11 cellular contexts compared by ENCODE assay signal in the genomic region with DNA sequence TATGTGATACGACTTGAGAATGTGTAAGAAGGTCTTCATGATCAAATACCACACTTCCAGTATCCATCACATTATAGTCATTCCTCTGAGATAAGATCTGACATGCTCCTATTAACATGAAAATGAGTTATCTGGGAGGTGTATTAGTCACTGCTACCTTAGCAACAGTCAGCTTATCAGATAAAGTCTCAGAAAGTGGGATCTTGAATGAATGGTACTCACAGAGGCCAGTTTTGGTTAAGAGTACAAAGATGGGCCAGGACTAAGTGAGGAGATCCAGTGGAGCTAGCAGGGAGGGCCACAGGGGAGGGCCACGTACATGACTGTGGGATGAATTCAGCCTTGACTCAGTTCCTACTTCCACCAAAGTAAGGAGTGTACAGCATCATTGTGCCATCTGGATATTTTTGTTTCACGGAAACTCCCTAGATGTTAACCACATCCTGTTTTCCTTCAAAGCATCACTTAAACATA.
A peak's percentile ranks its signal among the peaks of the same experiment; 100 is the strongest.
DNase-seq lines count a peak whose midpoint lies in the region; ATAC-seq and TF ChIP-seq lines count a peak whose summit lies in the region.
"Had no signal": no experiment of that assay in that cellular context is flagged by ENCODE, and none has a peak within 500 bp of the region (broad histone marks: within the 10 kb centered on the region; RNA-seq: fewer than 3 reads in every experiment).

No MANE protein-coding gene starts in this region.

- no peaks in the 10 kb centered on the region for H3K79me2 ChIP-seq in OCI-LY7 (ENCODE audit: insufficient read depth, low read depth, low read length)

- POLR2A ChIA-PET in OCI-LY7 (lab: Charles Lee), result interaction anchor here (0.7 kb wide), 2 partner anchors 35 to 52 kb away, joined by 3 read pairs; no protein-coding TSS in a partner anchor

- intact Hi-C loops in OCI-LY7 (cut with micrococcal nuclease; ENCODE audit: unreplicated experiment), result no loop called here
- intact Hi-C loops in posterior cingulate gyrus (cut with DNase I), result no loop called here
- intact Hi-C loops in heart right ventricle (cut with DNase I), result no loop called here

- 62 to 69% methylated on average over 3 of the region's 3 CpGs for WGBS in heart right ventricle, 2 donors

- ATAC-seq in HG02759 (IDR thresholded peaks at IDR 0.05; ENCODE audit: unreplicated experiment), result peak; percentile 66
- no peak for ATAC-seq in heart right ventricle
- ATAC-seq: stimulated activated naive CD8-positive, alpha-beta T cell treated with anti-CD3 and anti-CD28 coated beads, Interleukin-15, Interleukin-2, amounts not matched to agents 100 U/mL and 50 U/mL, for 24 hours had no signal

- H3K36me3 ChIP-seq in OCI-LY7 (ENCODE audit: insufficient read depth, low read length), result no peaks in the 10 kb centered on the region
- no peaks in the 10 kb centered on the region for H3K36me3 ChIP-seq in HAP-1 (replicated peaks)
- no peaks in the 10 kb centered on the region for H3K36me3 ChIP-seq in heart right ventricle
- H3K36me3 ChIP-seq: Peyer's patch, prostate gland had no signal

- H3K4me1 ChIP-seq in OCI-LY7 (ENCODE audit: insufficient read depth, low read length, poor library complexity, severe bottlenecking) (no peaks in the 10 kb centered on the region), HAP-1 (no peaks in the 10 kb centered on the region), heart right ventricle (peaks cover 0 to 22% (median 0%) of the 10 kb centered on the region in 9 donors)
- H3K4me1 ChIP-seq: Peyer's patch, prostate gland had no signal

- no peak overlapping the region for H2AFZ ChIP-seq in OCI-LY7 (ENCODE audit: low read length)

- no TSS peak for BruUV-seq in OCI-LY7 (replicated peaks; lab: Mats Ljungman, UMichigan)

- DNase-seq in GM04504 (ENCODE audit: low read depth) (peak; percentile 52), OCI-LY7 (ENCODE audit: low spot score) (peak; percentile 3), fibroblast of villous mesenchyme (ENCODE audit: low read depth) (peak; percentile 62), HAP-1 (ENCODE audit: low spot score in 2 of 2) (no peak), hippocampal formation (lab: John Stamatoyannopoulos, UW) (no peak), posterior cingulate gyrus (no peak), heart right ventricle (no peak)
- DNase-seq: Peyer's patch; stimulated activated naive CD8-positive, alpha-beta T cell treated with anti-CD3 and anti-CD28 coated beads, Interleukin-15, Interleukin-2, amounts not matched to agents 100 U/mL and 50 U/mL, for 24 hours had no signal

- no peak overlapping the region for H3K4me2 ChIP-seq in OCI-LY7 (ENCODE audit: low read length)

- H3K4me3 ChIP-seq in OCI-LY7 (ENCODE audit: low read depth, low read length, poor library complexity, severe bottlenecking) (no peak overlapping the region), fibroblast of villous mesenchyme (ENCODE audit: low read depth, low read length) (no peak overlapping the region), HAP-1 (no peak overlapping the region), heart right ventricle (no peak overlapping the region)
- H3K4me3 ChIP-seq: Peyer's patch, prostate gland had no signal

- H3K9me3 ChIP-seq in OCI-LY7 (ENCODE audit: low read length) (no peaks in the 10 kb centered on the region), HAP-1 (no peaks in the 10 kb centered on the region), heart right ventricle (no peaks in the 10 kb centered on the region)
- H3K9me3 ChIP-seq: Peyer's patch, prostate gland had no signal

- in situ Hi-C loops in HAP-1 (cut with MboI; ENCODE audit: low sequenced_read_pairs), result no loop called here

- no peaks in the 10 kb centered on the region for H4K20me1 ChIP-seq in OCI-LY7 (ENCODE audit: insufficient read depth, low read length)

- CTCF ChIA-PET in OCI-LY7 (lab: Charles Lee; ENCODE audit: unreplicated experiment), result interaction anchor here (0.6 kb wide), 1 partner anchor 159 kb away, joined by 3 read pairs; no protein-coding TSS in a partner anchor

- H3K27ac ChIP-seq in OCI-LY7 (ENCODE audit: low read depth, low read length, poor library complexity, severe bottlenecking) (no peak overlapping the region), heart right ventricle (no peak overlapping the region)
- H3K27ac ChIP-seq: Peyer's patch, prostate gland had no signal

- H3K27me3 ChIP-seq in HAP-1 (ENCODE audit: low read depth) (no peaks in the 10 kb centered on the region), heart right ventricle (no peaks in the 10 kb centered on the region)
- H3K27me3 ChIP-seq: Peyer's patch had no signal

- no peak for TF ChIP-seq CTCF in OCI-LY7 (conservative IDR thresholded peaks at IDR 0.05; ENCODE audit: low read length)
- TF ChIP-seq CTCF in fibroblast of villous mesenchyme (IDR thresholded peaks at IDR 0.05; ENCODE audit: insufficient read depth, low read depth, low read length), result no peak
- no peak for TF ChIP-seq CTCF in heart right ventricle (IDR thresholded peaks at IDR 0.05)

- H3K9me2 ChIP-seq in OCI-LY7 (ENCODE audit: insufficient read depth, low read length), result no peaks in the 10 kb centered on the region

Comparison
In these comparisons a context has a peak if more than half of its experiments do, and no peak if none do; other contexts are left out.
1. DNase-seq: peak in GM04504 (single experiment), OCI-LY7 (single experiment) and fibroblast of villous mesenchyme (single experiment); none in HAP-1 (0 of 2), hippocampal formation (0 of 2), posterior cingulate gyrus (0 of 10) and heart right ventricle (0 of 2).